ENCODE assay signal across 14 cellular contexts in the genomic region with DNA sequence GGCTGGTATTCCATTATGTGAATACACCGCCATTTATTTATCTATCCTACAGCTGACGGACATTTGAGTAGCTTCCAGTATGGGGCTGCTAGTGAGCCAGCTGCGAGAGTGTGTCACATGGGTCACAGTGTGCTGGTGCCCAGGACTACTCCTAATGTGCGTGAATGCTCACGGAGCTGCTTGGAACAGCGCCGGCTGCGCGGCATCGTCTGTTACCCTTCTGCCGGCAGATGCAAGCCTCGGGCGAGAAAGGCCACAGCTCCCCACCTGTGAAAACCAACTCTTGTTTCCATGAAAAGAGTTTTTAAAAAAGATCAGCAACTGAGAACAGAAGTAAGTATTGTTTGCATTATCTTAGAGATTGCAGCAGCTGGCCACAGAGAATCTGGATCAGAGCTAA.
A peak's percentile ranks its signal among the peaks of the same experiment; 100 is the strongest.
DNase-seq lines count a peak whose midpoint lies in the region; ATAC-seq, FAIRE-seq and TF ChIP-seq lines count a peak whose summit lies in the region.
"Had no signal": no experiment of that assay in that cellular context is flagged by ENCODE, and none has a peak within 500 bp of the region (broad histone marks: within the 10 kb centered on the region; RNA-seq: fewer than 3 reads in every experiment).

No MANE protein-coding gene starts in this region.

- H3K4me1 Mint-ChIP-seq in chondrocyte (ENCODE audit: low read depth) = peaks cover 24% of the 10 kb centered on the region

- no peak for ATAC-seq in GM21390 (IDR thresholded peaks at IDR 0.05; ENCODE audit: unreplicated experiment)
- ATAC-seq: K562 had no signal

- no peak for TF ChIP-seq POLR2A in GM12891 (IDR thresholded peaks at IDR 0.05; ENCODE audit: low read depth, low read length)

- no peaks in the 10 kb centered on the region for H3K36me3 Mint-ChIP-seq in chondrocyte (ENCODE audit: low read depth)

- peak overlapping the region; percentile 20 for H3K27ac Mint-ChIP-seq in chondrocyte (ENCODE audit: unreplicated experiment)
- H3K27ac Mint-ChIP-seq: activated B cell treated with CpG ODN at 0.5 μM for 24 hours had no signal

- no peak for FAIRE-seq in GM12891 (lab: Jason Lieb, UNC)

- no peaks in the 10 kb centered on the region for H3K9me3 Mint-ChIP-seq in chondrocyte (ENCODE audit: low read depth)
- H3K9me3 Mint-ChIP-seq: activated B cell treated with CpG ODN at 0.5 μM for 24 hours had no signal

- peaks cover 1% of the 10 kb centered on the region for H3K27me3 Mint-ChIP-seq in chondrocyte (ENCODE audit: low read depth)
- H3K27me3 Mint-ChIP-seq: activated B cell treated with CpG ODN at 0.5 μM for 24 hours had no signal

- no peak for TF ChIP-seq CTCF in chondrocyte (IDR thresholded peaks at IDR 0.05)

- DNase-seq in Ammon's horn (ENCODE audit: low spot score) = peak; percentile 87
- peak; percentile 82 for DNase-seq in NCI-H1694 treated with DMSO at 0.1 percent for 48 hours (lab: John Stamatoyannopoulos, UW)
- no peak for DNase-seq in chondrocyte (ENCODE audit: low spot score)
- DNase-seq in midbrain (lab: John Stamatoyannopoulos, UW) = peak; percentile 71
- no peak for DNase-seq in GM12891 (ENCODE audit: insufficient read length, low spot score)
- no peak for DNase-seq in NCI-H128 (lab: John Stamatoyannopoulos, UW; ENCODE audit: unreplicated experiment)
- no peak for DNase-seq in activated CD4-positive, alpha-beta T cell treated with anti-CD3 and anti-CD28 coated beads, Interleukin-2, amount 50 U/mL, for 1 hour
- DNase-seq: activated B cell treated with CpG ODN at 0.5 μM for 24 hours; activated T-cell treated with anti-CD3 and anti-CD28 coated beads, Interleukin-2, amount 50 U/mL, for 1 hour; NCI-H345; stimulated activated CD4-positive, alpha-beta T cell treated with anti-CD3 and anti-CD28 coated beads, Interleukin-15, amount 100 ng/mL, for 24 hours; stimulated activated CD8-positive, alpha-beta memory T cell treated with anti-CD3 and anti-CD28 coated beads, Interleukin-4, amount 100 ng/mL, for 48 hours had no signal

- H3K4me3 Mint-ChIP-seq in chondrocyte (ENCODE audit: unreplicated experiment) = peak overlapping the region; percentile 38
- H3K4me3 Mint-ChIP-seq: activated B cell treated with CpG ODN at 0.5 μM for 24 hours had no signal

TF ChIP-seq in GM12891, 5 proteins besides CTCF, POLR2A, EP300 and RAD21:
- no peak for TF ChIP-seq TAF1 (IDR thresholded peaks at IDR 0.05; ENCODE audit: low read depth, low read length)
- TF ChIP-seq POLR2AphosphoS5 (IDR thresholded peaks at IDR 0.05; ENCODE audit: low read depth, low read length) = no peak
- TF ChIP-seq SPI1 (IDR thresholded peaks at IDR 0.05; ENCODE audit: low read depth, low read length) = no peak
- no peak for TF ChIP-seq PAX5 (IDR thresholded peaks at IDR 0.05; ENCODE audit: insufficient read depth, low read length, severe bottlenecking)
- TF ChIP-seq POU2F2 (IDR thresholded peaks at IDR 0.05; ENCODE audit: low read depth, low read length) = no peak

Comparison
In these comparisons a context has a peak if more than half of its experiments do, and no peak if none do; other contexts are left out.
1. DNase-seq: peak in Ammon's horn (single experiment), NCI-H1694 treated with DMSO at 0.1 percent for 48 hours (single experiment) and midbrain (single experiment); none in chondrocyte (single experiment), GM12891 (single experiment), NCI-H128 (single experiment) and activated CD4-positive, alpha-beta T cell treated with anti-CD3 and anti-CD28 coated beads, Interleukin-2, amount 50 U/mL, for 1 hour (single experiment).